In the genomic region with DNA sequence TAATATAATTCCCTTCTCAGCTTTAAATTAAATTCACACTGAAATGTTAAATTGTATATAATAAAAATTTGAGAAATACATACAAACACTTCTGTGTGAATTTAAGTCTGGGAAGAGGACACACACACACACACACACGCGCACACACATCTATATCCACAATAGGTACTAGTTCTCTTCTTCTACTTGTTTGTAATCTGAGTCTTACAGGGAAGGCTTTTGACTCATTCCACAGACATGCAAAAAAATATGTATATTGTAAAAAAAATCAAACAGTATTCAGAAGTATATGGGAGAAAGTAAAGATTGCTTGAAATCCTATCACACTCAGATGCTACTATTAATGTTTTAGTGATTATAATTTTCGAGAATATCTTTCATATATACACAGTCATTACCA, we compare ENCODE assay signal across 21 cellular contexts.
"Had no signal": no experiment of that assay in that cellular context is flagged by ENCODE, and none has a peak within 500 bp of the region (broad histone marks: within the 10 kb centered on the region; RNA-seq: fewer than 3 reads in every experiment).

No MANE protein-coding gene starts in this region.

- H3K4me3 ChIP-seq: dorsolateral prefrontal cortex, esophagus muscularis mucosa, heart right ventricle, pancreas, psoas muscle, right atrium auricular region, thyroid gland, upper lobe of right lung had no signal

- FAIRE-seq: colon, endothelial cell of umbilical vein, keratinocyte, pancreas had no signal

- ATAC-seq: effector memory CD8-positive, alpha-beta T cell; heart right ventricle; left colon; pancreas; psoas muscle; upper lobe of right lung had no signal

- DNase-seq: activated CD4-positive, alpha-beta T cell treated with anti-CD3 and anti-CD28 coated beads for 1 hour; activated CD4-positive, alpha-beta T cell treated with anti-CD3 and anti-CD28 coated beads, Interleukin-2, amount 50 U/mL, for 1 hour; activated T-cell treated with anti-CD3 and anti-CD28 coated beads, Interleukin-2, amount 50 U/mL, for 1 hour; amygdala; caudate nucleus; dorsolateral prefrontal cortex; effector memory CD8-positive, alpha-beta T cell; heart right ventricle; left colon; pancreas; psoas muscle; stimulated activated CD4-positive, alpha-beta T cell treated with anti-CD3 and anti-CD28 coated beads, Interleukin-1b, Interleukin-23, amount 100 ng/mL, for 48 hours; substantia nigra; T-helper 1 cell; thyroid gland; upper lobe of right lung had no signal
